In genomic region chr7:40604601-40605438, GRCh38 we compare ENCODE assay signal across 8 cellular contexts.
A peak's percentile ranks its signal among the peaks of the same experiment; 100 is the strongest.
DNase-seq lines count a peak whose midpoint lies in the region; ATAC-seq and TF ChIP-seq lines count a peak whose summit lies in the region.

No MANE protein-coding gene starts in this region.

- no peaks in the 10 kb centered on the region for H4K20me1 ChIP-seq in GM23338 (replicated peaks; ENCODE audit: insufficient read depth)

- H3K27ac ChIP-seq in GM23338 (ENCODE audit: low read depth), result no peak overlapping the region

- in situ Hi-C loops in astrocyte of the cerebellum (cut with HindIII; ENCODE audit: low sequenced_read_pairs), result no loop called here

- H3K4me1 Mint-ChIP-seq in activated CD8-positive, alpha-beta memory T cell treated with anti-CD3 and anti-CD28 coated beads, Interleukin-2, amount 10 ng/mL, durations not matched to agents 7 days and 5 days, result peaks cover 9% of the 10 kb centered on the region
- peaks cover 11% of the 10 kb centered on the region for H3K4me1 Mint-ChIP-seq in GM23338

- DNase-seq in activated CD8-positive, alpha-beta memory T cell treated with anti-CD3 and anti-CD28 coated beads for 24 hours, result peak; percentile 58
- DNase-seq in activated CD8-positive, alpha-beta memory T cell treated with anti-CD3 and anti-CD28 coated beads, Interleukin-2, amount 10 ng/mL, durations not matched to agents 7 days and 5 days, result no peak
- peak; percentile 85 for DNase-seq in GM23338 (ENCODE audit: low spot score)
- DNase-seq in LNCaP clone FGC (ENCODE audit: low read depth), result no peak
- peak; percentile 27 for DNase-seq in astrocyte of the cerebellum (ENCODE audit: low read depth)
- peak; percentile 63 for DNase-seq in iris pigment epithelial cell (ENCODE audit: low read depth)
- DNase-seq in stimulated activated CD4-positive, alpha-beta T cell treated with anti-CD3 and anti-CD28 coated beads, Interleukin-2, amount 100 ng/mL, for 48 hours, result peak; percentile 6 to 7

- no peaks in the 10 kb centered on the region for H3K36me3 Mint-ChIP-seq in activated CD8-positive, alpha-beta memory T cell treated with anti-CD3 and anti-CD28 coated beads, Interleukin-2, amount 10 ng/mL, durations not matched to agents 7 days and 5 days
- H3K36me3 Mint-ChIP-seq in GM23338 (ENCODE audit: low read depth), result no peaks in the 10 kb centered on the region

- H3F3A ChIP-seq in GM23338 (replicated peaks; ENCODE audit: low read depth), result no peaks in the 10 kb centered on the region

- ATAC-seq in activated CD8-positive, alpha-beta memory T cell treated with anti-CD3 and anti-CD28 coated beads, Interleukin-2, amount 10 ng/mL, durations not matched to agents 7 days and 5 days, result no peak
- ATAC-seq in GM23338 (peak; percentile 100), GM21825 (IDR thresholded peaks at IDR 0.05; ENCODE audit: unreplicated experiment) (no peak)

- no peak overlapping the region for H3K4me3 Mint-ChIP-seq in activated CD8-positive, alpha-beta memory T cell treated with anti-CD3 and anti-CD28 coated beads, Interleukin-2, amount 10 ng/mL, durations not matched to agents 7 days and 5 days
- no peak overlapping the region for H3K4me3 Mint-ChIP-seq in GM23338

- H3K79me2 ChIP-seq in GM23338 (replicated peaks; ENCODE audit: insufficient read depth), result no peaks in the 10 kb centered on the region

- peak overlapping the region; percentile 66; the same call in 1 of the 2 replicates for H2AFZ ChIP-seq in GM23338

- peaks cover 5% of the 10 kb centered on the region for H3K9me3 Mint-ChIP-seq in activated CD8-positive, alpha-beta memory T cell treated with anti-CD3 and anti-CD28 coated beads, Interleukin-2, amount 10 ng/mL, durations not matched to agents 7 days and 5 days (ENCODE audit: low read depth)
- H3K9me3 Mint-ChIP-seq in GM23338, result no peaks in the 10 kb centered on the region

- CTCF ChIA-PET in activated CD8-positive, alpha-beta memory T cell treated with anti-CD3 and anti-CD28 coated beads, Interleukin-2, amount 10 ng/mL, durations not matched to agents 7 days and 5 days (lab: Charles Lee), result interaction anchor here (2.2 kb wide), 1 partner anchor 372 kb away, joined by 5 read pairs; no protein-coding TSS in a partner anchor

- no peaks in the 10 kb centered on the region for H3K27me3 ChIP-seq in GM23338 (ENCODE audit: insufficient read depth)

- no peak overlapping the region for H3K4me2 ChIP-seq in GM23338

- no peaks in the 10 kb centered on the region for H3K4me1 ChIP-seq in GM23338 (ENCODE audit: insufficient read depth)

- H3K4me3 ChIP-seq in GM23338 (no peak overlapping the region), LNCaP clone FGC (ENCODE audit: low read depth, low read length) (no peak overlapping the region), astrocyte of the cerebellum (ENCODE audit: low read depth, low read length) (no peak overlapping the region)

- no peaks in the 10 kb centered on the region for H3K9me2 ChIP-seq in GM23338 (ENCODE audit: insufficient read depth)

- no peaks in the 10 kb centered on the region for H3K36me3 ChIP-seq in GM23338 (ENCODE audit: insufficient read depth)

- no peaks in the 10 kb centered on the region for H3K27me3 Mint-ChIP-seq in activated CD8-positive, alpha-beta memory T cell treated with anti-CD3 and anti-CD28 coated beads, Interleukin-2, amount 10 ng/mL, durations not matched to agents 7 days and 5 days
- H3K27me3 Mint-ChIP-seq in GM23338 (ENCODE audit: insufficient read depth, low read depth, poor library complexity), result no peaks in the 10 kb centered on the region

- no peak overlapping the region for H3K27ac Mint-ChIP-seq in activated CD8-positive, alpha-beta memory T cell treated with anti-CD3 and anti-CD28 coated beads, Interleukin-2, amount 10 ng/mL, durations not matched to agents 7 days and 5 days
- H3K27ac Mint-ChIP-seq in GM23338, result no peak overlapping the region

- TF ChIP-seq CTCF in GM23338 (conservative IDR thresholded peaks at IDR 0.05; ENCODE audit: low read depth in 2 of 2) (peak; percentile 79 to 87), LNCaP clone FGC (IDR thresholded peaks at IDR 0.05; ENCODE audit: control insufficient read depth, extremely low read depth, insufficient read depth) (peak; percentile 92), astrocyte of the cerebellum (IDR thresholded peaks at IDR 0.05; ENCODE audit: low read depth, low read length, missing control alignments) (peak; percentile 91)

TF ChIP-seq in GM23338, 12 proteins besides CTCF, POLR2A, EP300 and RAD21:
- TF ChIP-seq EZH2phosphoT487 (IDR thresholded peaks at IDR 0.05; ENCODE audit: unreplicated experiment), result no peak
- TF ChIP-seq CREB1 (CRISPR knock-in tag; IDR thresholded peaks at IDR 0.05; ENCODE audit: low read depth), result no peak
- no peak for TF ChIP-seq EZH2 (IDR thresholded peaks at IDR 0.05; ENCODE audit: low read depth, unreplicated experiment)
- no peak for TF ChIP-seq ZNF462 (CRISPR knock-in tag; IDR thresholded peaks at IDR 0.05)
- no peak for TF ChIP-seq ETS1 (IDR thresholded peaks at IDR 0.05)
- no peak for TF ChIP-seq STAT1 (IDR thresholded peaks at IDR 0.05; ENCODE audit: unreplicated experiment)

Comparison
In these comparisons a context has a peak if more than half of its experiments do, and no peak if none do; other contexts are left out.
1. DNase-seq: peak in activated CD8-positive, alpha-beta memory T cell treated with anti-CD3 and anti-CD28 coated beads for 24 hours (single experiment), GM23338 (single experiment), astrocyte of the cerebellum (single experiment), iris pigment epithelial cell (single experiment) and stimulated activated CD4-positive, alpha-beta T cell treated with anti-CD3 and anti-CD28 coated beads, Interleukin-2, amount 100 ng/mL, for 48 hours (2 of 2); none in activated CD8-positive, alpha-beta memory T cell treated with anti-CD3 and anti-CD28 coated beads, Interleukin-2, amount 10 ng/mL, durations not matched to agents 7 days and 5 days (single experiment) and LNCaP clone FGC (single experiment).
2. Peak in every context shown above with its lines, with median percentiles within 50 percentile points of each other: CTCF ChIP-seq.